ENCODE assay signal across 8 cellular contexts in the genomic region with DNA sequence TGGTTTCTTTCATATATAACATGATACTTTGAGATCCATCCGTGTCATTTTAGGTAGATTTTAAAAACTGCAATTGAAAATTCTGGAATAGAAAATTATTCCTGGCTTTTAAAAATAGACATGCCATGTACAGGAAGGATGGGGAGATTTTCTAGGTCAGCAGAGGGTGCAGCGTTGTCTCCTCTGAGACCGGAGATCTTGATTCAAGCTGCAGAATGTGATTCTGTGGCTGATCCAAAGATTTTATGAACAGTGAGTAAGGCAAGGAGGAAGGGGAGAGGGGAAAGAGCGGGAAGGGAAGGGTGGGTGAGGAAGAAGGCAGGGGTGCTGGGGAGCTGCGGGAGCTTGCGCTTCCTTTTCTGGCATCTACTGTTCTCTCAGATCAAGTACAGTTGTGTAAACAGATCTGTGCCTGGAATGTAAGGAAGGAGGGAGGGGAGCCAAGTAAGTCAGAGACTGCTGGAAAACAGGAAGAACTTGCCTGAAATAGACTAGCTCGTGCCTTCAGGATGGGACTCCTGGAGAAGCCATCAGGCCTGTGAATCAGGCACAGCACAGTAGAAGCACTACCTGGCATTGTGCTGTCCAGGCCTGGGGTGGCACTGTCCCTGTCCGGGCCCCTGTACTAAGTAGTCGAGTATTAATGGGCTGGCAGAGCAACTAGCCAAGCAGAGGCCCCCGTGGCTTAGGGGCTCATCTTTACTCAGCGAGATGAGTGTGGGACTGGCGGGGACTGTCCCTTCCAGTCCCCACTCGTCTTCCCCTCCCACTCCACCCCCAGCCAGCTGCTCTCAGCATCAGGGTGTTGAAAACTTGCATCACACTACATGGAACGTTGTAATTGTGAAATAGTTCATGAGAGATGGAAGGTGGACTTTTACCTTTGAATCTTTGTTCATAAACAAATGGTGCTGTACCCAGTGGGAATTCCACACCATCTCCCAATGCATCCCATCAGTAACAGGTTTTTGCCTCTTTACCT.
DNase-seq lines count a peak whose midpoint lies in the region; ATAC-seq and TF ChIP-seq lines count a peak whose summit lies in the region.

No MANE protein-coding gene starts in this region.

- intact Hi-C loops in ascending aorta (cut with DNase I) = no loop called here

- H3K4me3 ChIP-seq in AG04449 (ENCODE audit: low read depth, low read length) = 0 out of 2 replicates have a peak overlapping the region, but pooled peaks have one; percentile 6
- H3K4me3 ChIP-seq in ascending aorta = peak overlapping the region; percentile 30 to 35

- POLR2A ChIA-PET in AG04449 (lab: Yijun Ruan, JAX) = no interaction called here

- peak; percentile 61 for ATAC-seq in HG02623 (IDR thresholded peaks at IDR 0.05; ENCODE audit: unreplicated experiment)
- ATAC-seq in GM18498 (IDR thresholded peaks at IDR 0.05; ENCODE audit: unreplicated experiment) = no peak

- peaks cover 6 to 17% of the 10 kb centered on the region in 2 donors for H3K4me1 ChIP-seq in ascending aorta

- no peaks in the 10 kb centered on the region for H3K27me3 ChIP-seq in ascending aorta

- TF ChIP-seq CTCF in AG04449 (IDR thresholded peaks at IDR 0.05; ENCODE audit: insufficient read depth, low read length, missing control alignments) (no peak), ascending aorta (IDR thresholded peaks at IDR 0.05) (no peak)

- H3K36me3 ChIP-seq in ascending aorta = no peaks in the 10 kb centered on the region

- no peaks in the 10 kb centered on the region for H3K9me3 ChIP-seq in ascending aorta

- CTCF ChIA-PET in AG04449 (lab: Yijun Ruan, JAX) = no interaction called here

- H3K27ac ChIP-seq in ascending aorta = peak overlapping the region; percentile 77 to 78

- peak; percentile 72 for DNase-seq in AG04449 (ENCODE audit: low read depth, low spot score)
- peak in 1 of 2 donors; percentile 66 for DNase-seq in ascending aorta (ENCODE audit: low spot score in 2 of 2)
- DNase-seq in left kidney (ENCODE audit: low read depth, low spot score) = peak; percentile 74
- DNase-seq in stimulated activated CD4-positive, alpha-beta T cell treated with anti-CD3 and anti-CD28 coated beads, TNF-alpha, amount 100 ng/mL, for 4 hours (ENCODE audit: low read depth in 3 of 3) = peak in 2 of 3 experiments; percentile 7
- no peak for DNase-seq in GM19238 (ENCODE audit: insufficient read length, low spot score)
- no peak for DNase-seq in NCI-H2227 (lab: John Stamatoyannopoulos, UW; ENCODE audit: unreplicated experiment)

Comparison
In these comparisons a context has a peak if more than half of its experiments do, and no peak if none do; other contexts are left out.
1. DNase-seq: peak in AG04449 (single experiment), left kidney (single experiment) and stimulated activated CD4-positive, alpha-beta T cell treated with anti-CD3 and anti-CD28 coated beads, TNF-alpha, amount 100 ng/mL, for 4 hours (2 of 3); none in GM19238 (single experiment) and NCI-H2227 (single experiment).